8 cellular contexts compared by ENCODE assay signal in the genomic region with DNA sequence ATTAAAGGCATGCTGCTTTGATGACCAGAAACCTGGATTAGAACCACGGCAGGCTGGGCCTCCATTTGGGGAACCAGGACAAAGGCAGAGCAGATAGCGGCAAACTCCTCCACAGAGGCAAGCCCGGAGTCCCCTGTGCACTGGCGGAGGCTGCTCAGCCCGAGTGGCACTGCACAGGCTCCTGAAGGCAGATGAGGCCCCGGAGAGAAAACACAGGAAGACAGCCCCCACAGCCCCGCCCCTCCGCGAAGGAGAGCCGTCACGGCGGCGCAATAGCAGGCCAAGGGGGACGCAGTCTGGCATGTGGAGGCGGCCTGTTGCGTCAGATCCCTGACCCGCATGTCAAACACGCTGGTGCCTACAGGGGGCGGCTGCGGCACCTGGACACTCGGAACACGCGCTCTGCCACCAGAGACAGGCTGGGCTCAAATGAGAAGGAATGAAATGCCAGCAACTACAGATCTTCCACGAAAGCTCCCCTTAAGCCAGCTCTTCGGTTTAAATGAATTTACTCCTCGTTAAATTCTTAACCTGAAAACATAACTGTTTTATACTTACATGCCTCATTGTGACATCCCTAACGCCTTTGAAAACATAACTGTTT.
DNase-seq lines count a peak whose midpoint lies in the region; ATAC-seq and TF ChIP-seq lines count a peak whose summit lies in the region.

No MANE protein-coding gene starts in this region.

- H3K27me3 ChIP-seq in effector memory CD4-positive, alpha-beta T cell (replicated peaks; ENCODE audit: control insufficient read depth, insufficient read depth, low read length, poor library complexity, severe bottlenecking): no peaks in the 10 kb centered on the region

- H3K4me1 Mint-ChIP-seq in memory B cell: peaks cover 30% of the 10 kb centered on the region

- H3K9me3 ChIP-seq in effector memory CD4-positive, alpha-beta T cell (ENCODE audit: control insufficient read depth, low read length): no peaks in the 10 kb centered on the region

- DNase-seq in GM10266 (ENCODE audit: extremely low spot score) (peak; percentile 86), NB4 (ENCODE audit: low read depth) (peak; percentile 99), memory B cell (ENCODE audit: low spot score in 2 of 2) (peak; percentile 64 to 74), RPMI8226 (no peak), NCI-H446 (lab: John Stamatoyannopoulos, UW) (no peak)
- peak; percentile 29 to 63 (median 46) for DNase-seq in activated CD8-positive, alpha-beta memory T cell treated with anti-CD3 and anti-CD28 coated beads for 48 hours (ENCODE audit: low read depth in 2 of 3, low spot score in 2 of 3)
- peak; percentile 16 to 32 (median 19) for DNase-seq in effector memory CD4-positive, alpha-beta T cell
- peak; percentile 50 for DNase-seq in stimulated activated CD8-positive, alpha-beta memory T cell treated with anti-CD3 and anti-CD28 coated beads, Interleukin-15, amount 100 ng/mL, for 24 hours (ENCODE audit: low read depth)

- peaks cover 5% of the 10 kb centered on the region for H3K9me3 Mint-ChIP-seq in memory B cell

- TF ChIP-seq POLR2A in NB4 (IDR thresholded peaks at IDR 0.05; ENCODE audit: extremely low read depth, insufficient read length): peak; percentile 72

- peaks cover 14% of the 10 kb centered on the region for H3K4me1 ChIP-seq in effector memory CD4-positive, alpha-beta T cell (ENCODE audit: control insufficient read depth, insufficient read depth, low read length, poor library complexity, severe bottlenecking)

- no peak overlapping the region for H3K27ac ChIP-seq in effector memory CD4-positive, alpha-beta T cell (ENCODE audit: insufficient read depth, low read length, poor library complexity, severe bottlenecking)

- peak overlapping the region; percentile 69 for H3K27ac Mint-ChIP-seq in memory B cell

- TF ChIP-seq CTCF in GM10266 (IDR thresholded peaks at IDR 0.05; ENCODE audit: control insufficient read depth, insufficient read depth, low read depth, missing control alignments): peak; percentile 45
- TF ChIP-seq CTCF in NB4 (IDR thresholded peaks at IDR 0.05; ENCODE audit: low read depth, low read length): peak; percentile 76

- peaks cover 7% of the 10 kb centered on the region for H3K36me3 Mint-ChIP-seq in memory B cell

- ATAC-seq in memory B cell (ENCODE audit: low read depth): peak; percentile 28

- H3K4me3 ChIP-seq in NB4 (ENCODE audit: low read depth, low read length): peak overlapping the region; percentile 41
- H3K4me3 ChIP-seq in effector memory CD4-positive, alpha-beta T cell (ENCODE audit: insufficient read depth, low read depth, low read length, poor library complexity, severe bottlenecking): no peak overlapping the region

- H3K4me3 Mint-ChIP-seq in memory B cell: no peak overlapping the region

- H3K27me3 Mint-ChIP-seq in memory B cell: no peaks in the 10 kb centered on the region

- H3K36me3 ChIP-seq in effector memory CD4-positive, alpha-beta T cell (ENCODE audit: control insufficient read depth, insufficient read depth, low read length): no peaks in the 10 kb centered on the region

Comparison
In these comparisons a context has a peak if more than half of its experiments do, and no peak if none do; other contexts are left out.
1. DNase-seq: peak in GM10266 (single experiment), NB4 (single experiment), activated CD8-positive, alpha-beta memory T cell treated with anti-CD3 and anti-CD28 coated beads for 48 hours (3 of 3), effector memory CD4-positive, alpha-beta T cell (3 of 3), memory B cell (2 of 2) and stimulated activated CD8-positive, alpha-beta memory T cell treated with anti-CD3 and anti-CD28 coated beads, Interleukin-15, amount 100 ng/mL, for 24 hours (single experiment); none in RPMI8226 (single experiment) and NCI-H446 (0 of 2).